ENCODE assay signal across 23 cellular contexts in the genomic region with DNA sequence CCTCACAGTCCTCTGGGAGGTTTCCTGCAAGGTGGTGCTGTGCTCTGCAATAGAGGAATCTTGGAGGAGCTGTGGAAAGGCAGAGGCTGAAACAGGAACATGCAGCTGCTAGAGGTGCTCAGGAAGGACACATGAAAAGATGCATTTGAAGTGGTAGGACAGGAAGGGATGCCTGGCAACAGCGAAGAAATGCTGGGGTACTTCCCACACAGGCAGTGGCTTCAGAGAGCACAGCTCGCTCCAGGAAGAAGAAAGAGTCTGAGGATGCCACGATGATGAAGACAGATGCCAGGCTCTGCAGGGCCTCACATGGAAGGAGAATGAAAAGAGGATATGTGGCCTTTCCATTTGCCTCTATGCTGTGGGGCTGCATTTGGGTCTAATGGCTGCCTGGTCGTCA.
DNase-seq lines count a peak whose midpoint lies in the region; ATAC-seq and TF ChIP-seq lines count a peak whose summit lies in the region.
"Had no signal": no experiment of that assay in that cellular context is flagged by ENCODE, and none has a peak within 500 bp of the region (broad histone marks: within the 10 kb centered on the region; RNA-seq: fewer than 3 reads in every experiment).

No MANE protein-coding gene starts in this region.

- peaks cover 7 to 47% (median 28%) of the 10 kb centered on the region in 10 experiments for H3K4me1 ChIP-seq in BLaER1 treated with 17β-estradiol and CSF1 and Interleukin-3, amounts not matched to agents 10 nM and 100 nM
- H3K4me1 ChIP-seq in esophagus muscularis mucosa: no peaks in the 10 kb centered on the region
- H3K4me1 ChIP-seq: A549, BE2C, Caco-2 had no signal

- no peaks in the 10 kb centered on the region for H3K36me3 ChIP-seq in BLaER1 treated with 17β-estradiol and CSF1 and Interleukin-3, amounts not matched to agents 10 nM and 100 nM
- no peaks in the 10 kb centered on the region for H3K36me3 ChIP-seq in esophagus muscularis mucosa
- H3K36me3 ChIP-seq: BE2C had no signal

- ATAC-seq in HG03025 (IDR thresholded peaks at IDR 0.05; ENCODE audit: low FRiP score, unreplicated experiment): no peak
- ATAC-seq in GM21360 (IDR thresholded peaks at IDR 0.05; ENCODE audit: unreplicated experiment): no peak
- ATAC-seq: A549; CD8-positive, alpha-beta T cell; GM12878 had no signal

- H3K9me3 ChIP-seq in BLaER1 treated with 17β-estradiol and CSF1 and Interleukin-3, amounts not matched to agents 10 nM and 100 nM (replicated peaks in 1 of 11): no peaks in the 10 kb centered on the region
- no peaks in the 10 kb centered on the region for H3K9me3 ChIP-seq in esophagus muscularis mucosa
- H3K9me3 ChIP-seq: A549, BE2C, Caco-2 had no signal

- TF ChIP-seq EP300 in esophagus muscularis mucosa (IDR thresholded peaks at IDR 0.05): no peak

- H4K20me1 ChIP-seq in BLaER1 treated with 17β-estradiol and CSF1 and Interleukin-3, amounts not matched to agents 10 nM and 100 nM: no peaks in the 10 kb centered on the region

- H3K4me3 ChIP-seq in BLaER1 treated with 17β-estradiol and CSF1 and Interleukin-3, amounts not matched to agents 10 nM and 100 nM: no peak overlapping the region
- H3K4me3 ChIP-seq in Jurkat, Clone E6-1 (ENCODE audit: low read length): peak overlapping the region; percentile 5
- H3K4me3 ChIP-seq in esophagus muscularis mucosa: no peak overlapping the region
- H3K4me3 ChIP-seq: A549, GM12878, GM23248 had no signal

- no peak for TF ChIP-seq CTCF in esophagus muscularis mucosa (IDR thresholded peaks at IDR 0.05)

- no peak overlapping the region for H3K27ac ChIP-seq in BLaER1 treated with 17β-estradiol and CSF1 and Interleukin-3, amounts not matched to agents 10 nM and 100 nM
- no peak overlapping the region for H3K27ac ChIP-seq in esophagus muscularis mucosa (replicated peaks in 1 of 4)
- H3K27ac ChIP-seq: A549, C4-2B, GM23248 had no signal

- H3K4me2 ChIP-seq in BLaER1 treated with 17β-estradiol and CSF1 and Interleukin-3, amounts not matched to agents 10 nM and 100 nM: peak overlapping the region in 9 of 11 experiments; percentile 19 to 68 (median 53); a peak in 17 of 22 replicates
- H3K4me2 ChIP-seq: A549 had no signal

- no peak overlapping the region for H3K9ac ChIP-seq in BLaER1 treated with 17β-estradiol and CSF1 and Interleukin-3, amounts not matched to agents 10 nM and 100 nM
- H3K9ac ChIP-seq: GM23248 had no signal

- intact Hi-C loops in esophagus muscularis mucosa (cut with DNase I): no loop called here

- TF ChIP-seq POLR2A in esophagus muscularis mucosa (IDR thresholded peaks at IDR 0.05; ENCODE audit: low read depth): no peak

- no peaks in the 10 kb centered on the region for H3K27me3 ChIP-seq in BLaER1 treated with 17β-estradiol and CSF1 and Interleukin-3, amounts not matched to agents 10 nM and 100 nM
- H3K27me3 ChIP-seq in esophagus muscularis mucosa: no peaks in the 10 kb centered on the region
- H3K27me3 ChIP-seq: BE2C had no signal

- WGBS in esophagus muscularis mucosa: 71% methylated on average over 4 of the region's 4 CpGs

- peak; percentile 74 for DNase-seq in Jurkat, Clone E6-1 (ENCODE audit: low read depth, low spot score)
- DNase-seq in esophagus muscularis mucosa (ENCODE audit: extremely low spot score): peak; percentile 81
- no peak for DNase-seq in NCI-H2171 (lab: John Stamatoyannopoulos, UW)
- no peak for DNase-seq in NCI-H345 treated with DMSO at 0.1 percent for 48 hours (lab: John Stamatoyannopoulos, UW; ENCODE audit: unreplicated experiment)
- DNase-seq: 8988T; ACHN; AML-193; BE2C; Caco-2; CD4-positive, CD25-positive, alpha-beta regulatory T cell; CD8-positive, alpha-beta T cell; DMS153; EL; GDM1; GM23248; H7; HCEC 1CT had no signal

Comparison
In these comparisons a context has a peak if more than half of its experiments do, and no peak if none do; other contexts are left out.
1. DNase-seq: peak in Jurkat, Clone E6-1 (single experiment) and esophagus muscularis mucosa (single experiment); none in NCI-H2171 (single experiment) and NCI-H345 treated with DMSO at 0.1 percent for 48 hours (single experiment).